Comparison of ENCODE assay signal across 8 cellular contexts in the genomic region with DNA sequence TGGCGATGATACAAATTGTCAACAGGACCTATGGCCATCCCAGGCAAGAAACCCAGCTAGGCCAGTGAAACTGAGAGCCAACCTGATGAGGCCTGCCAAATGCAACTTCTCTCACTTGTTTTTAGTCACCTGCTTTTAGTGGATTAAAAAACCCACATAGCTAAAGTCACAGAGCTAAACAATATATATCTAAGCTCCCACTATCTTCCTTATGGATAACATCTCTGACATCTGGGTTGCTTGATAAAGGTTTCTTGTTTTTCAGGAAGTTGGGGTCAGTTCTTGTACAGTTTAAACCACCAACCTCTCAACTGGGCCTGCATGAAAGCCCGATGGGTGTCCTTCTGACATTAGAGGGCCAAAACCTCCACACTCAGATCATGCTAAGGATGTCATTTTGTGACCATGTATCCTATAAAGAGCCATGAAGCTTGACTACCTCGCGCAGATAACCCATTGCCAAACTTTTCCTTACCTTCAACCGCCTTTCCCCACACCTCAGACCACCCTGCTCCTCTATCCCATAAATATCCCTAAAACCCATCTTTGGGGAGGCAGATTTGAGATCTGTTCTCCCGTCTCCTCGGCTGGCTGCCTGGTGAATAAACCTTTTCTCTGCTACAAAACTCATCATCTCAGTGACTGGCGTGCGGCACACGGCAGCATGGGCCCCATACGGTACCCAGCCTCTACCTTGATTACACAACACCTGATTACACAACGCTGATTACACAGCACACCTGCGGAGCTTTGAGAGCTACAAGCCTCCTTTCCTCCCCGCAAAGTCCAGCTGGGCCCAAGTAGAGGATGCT. TPM values are rescaled to one million over a fixed set of nuclear protein-coding genes. Genes with fewer than 3 reads are reported as not detected.
DNase-seq lines count a peak whose midpoint lies in the region; ATAC-seq and TF ChIP-seq lines count a peak whose summit lies in the region.

No MANE protein-coding gene starts in this region.

- H3K4me2 ChIP-seq in BLaER1 treated with 17β-estradiol and CSF1 and Interleukin-3, amounts not matched to agents 10 nM and 100 nM = peak overlapping the region; percentile 76 to 91 (median 86)
- peak overlapping the region; percentile 91 for H3K4me2 ChIP-seq in GM23338

- peak overlapping the region; percentile 23 to 95 (median 91); a peak in 21 of 22 replicates for H3K27ac ChIP-seq in BLaER1 treated with 17β-estradiol and CSF1 and Interleukin-3, amounts not matched to agents 10 nM and 100 nM
- peak overlapping the region; percentile 88 for H3K27ac ChIP-seq in GM23338 (ENCODE audit: low read depth)
- H3K27ac ChIP-seq in dorsolateral prefrontal cortex = peak overlapping the region; percentile 57 to 97 (median 90)

- H3K79me2 ChIP-seq in GM23338 (replicated peaks; ENCODE audit: insufficient read depth) = peaks cover 41% of the 10 kb centered on the region

- DNase-seq in GM23338 (ENCODE audit: low spot score) (no peak), NT2/D1 (ENCODE audit: low read depth, low spot score) (no peak), dorsolateral prefrontal cortex (peak in 2 of 10 donors; percentile 8 to 37), naive B cell (no peak), cortex of kidney (lab: John Stamatoyannopoulos, UW) (no peak), NCI-H524 treated with DMSO at 0.1 percent for 48 hours (lab: John Stamatoyannopoulos, UW) (no peak)

- peak overlapping the region; percentile 36 for H3K27ac Mint-ChIP-seq in GM23338
- H3K27ac Mint-ChIP-seq in naive B cell = peak overlapping the region; percentile 61 to 94 (median 86)

- peaks cover 6% of the 10 kb centered on the region for H3K27me3 Mint-ChIP-seq in GM23338 (ENCODE audit: insufficient read depth, low read depth, poor library complexity)
- H3K27me3 Mint-ChIP-seq in naive B cell = no peaks in the 10 kb centered on the region

- peaks cover 0 to 23% (median 7%) of the 10 kb centered on the region in 11 experiments; a peak in 7 of 22 replicates for H3K36me3 ChIP-seq in BLaER1 treated with 17β-estradiol and CSF1 and Interleukin-3, amounts not matched to agents 10 nM and 100 nM
- H3K36me3 ChIP-seq in GM23338 (ENCODE audit: insufficient read depth) (no peaks in the 10 kb centered on the region), NT2/D1 (ENCODE audit: insufficient read depth, insufficient read length, low read length) (peaks cover 3% of the 10 kb centered on the region)

- peaks cover 13% of the 10 kb centered on the region; the same call in 1 of the 2 replicates for H3F3A ChIP-seq in GM23338 (replicated peaks; ENCODE audit: low read depth)

- H3K4me3 Mint-ChIP-seq in GM23338 = peak overlapping the region; percentile 98
- H3K4me3 Mint-ChIP-seq in naive B cell = peak overlapping the region; percentile 91 to 99 (median 96)

- H3K9ac ChIP-seq in BLaER1 treated with 17β-estradiol and CSF1 and Interleukin-3, amounts not matched to agents 10 nM and 100 nM = peak overlapping the region; percentile 83 to 97 (median 93); a peak in 21 of 22 replicates
- peak overlapping the region; percentile 67 for H3K9ac ChIP-seq in NT2/D1 (ENCODE audit: insufficient read length, low read depth)

- H2AFZ ChIP-seq in GM23338 = peak overlapping the region; percentile 96

- intact Hi-C loops in dorsolateral prefrontal cortex (cut with DNase I) = loop anchor here (2.0 to 5.0 kb wide), 3 partner anchors 149 to 316 kb away; a partner anchor contains a TSS

- H3K36me3 Mint-ChIP-seq in GM23338 (ENCODE audit: low read depth) (peaks cover 8% of the 10 kb centered on the region; the same call in 2 of the 3 replicates), naive B cell (peaks cover 0 to 7% of the 10 kb centered on the region in 2 donors)

- H4K20me1 ChIP-seq in BLaER1 treated with 17β-estradiol and CSF1 and Interleukin-3, amounts not matched to agents 10 nM and 100 nM = peaks cover 0 to 6% (median 0%) of the 10 kb centered on the region in 11 experiments; a peak in 2 of 22 replicates
- H4K20me1 ChIP-seq in GM23338 (replicated peaks; ENCODE audit: insufficient read depth) = no peaks in the 10 kb centered on the region

- TF ChIP-seq CTCF in GM23338 (conservative IDR thresholded peaks at IDR 0.05; ENCODE audit: low read depth in 2 of 2) (no peak), dorsolateral prefrontal cortex (IDR thresholded peaks at IDR 0.05 in 54 of 56, conservative IDR thresholded peaks at IDR 0.05 in 2 of 56; ENCODE audit: low read depth in 1 of 56, partially characterized antibody in 56 of 56) (no peak)

- H3K27me3 ChIP-seq in BLaER1 treated with 17β-estradiol and CSF1 and Interleukin-3, amounts not matched to agents 10 nM and 100 nM = no peaks in the 10 kb centered on the region
- H3K27me3 ChIP-seq in GM23338 (ENCODE audit: insufficient read depth) (no peaks in the 10 kb centered on the region), NT2/D1 (ENCODE audit: insufficient read depth, insufficient read length) (no peaks in the 10 kb centered on the region), dorsolateral prefrontal cortex (no peaks in the 10 kb centered on the region)

- H3K9me3 ChIP-seq in BLaER1 treated with 17β-estradiol and CSF1 and Interleukin-3, amounts not matched to agents 10 nM and 100 nM (replicated peaks in 1 of 11) = no peaks in the 10 kb centered on the region
- no peaks in the 10 kb centered on the region for H3K9me3 ChIP-seq in NT2/D1 (ENCODE audit: insufficient read depth, low read length)

- H3K9me3 Mint-ChIP-seq in GM23338 = no peaks in the 10 kb centered on the region; the same call in 2 of the 3 replicates
- peaks cover 0 to 4% (median 0%) of the 10 kb centered on the region in 7 donors for H3K9me3 Mint-ChIP-seq in naive B cell

- no peaks in the 10 kb centered on the region for H3K9me2 ChIP-seq in GM23338 (ENCODE audit: insufficient read depth)

- ATAC-seq in GM23338 (peak; percentile 33), naive B cell (ENCODE audit: low read depth in 2 of 2) (no peak), HG02852 (IDR thresholded peaks at IDR 0.05; ENCODE audit: unreplicated experiment) (no peak)

- H3K4me1 Mint-ChIP-seq in GM23338 (peaks cover 13% of the 10 kb centered on the region; the same call in 2 of the 3 replicates), naive B cell (peaks cover 22 to 35% (median 27%) of the 10 kb centered on the region in 3 donors)

- H3K4me3 ChIP-seq in BLaER1 treated with 17β-estradiol and CSF1 and Interleukin-3, amounts not matched to agents 10 nM and 100 nM = peak overlapping the region; percentile 64 to 99 (median 86); a peak in 19 of 20 replicates
- H3K4me3 ChIP-seq in GM23338 (peak overlapping the region; percentile 97), NT2/D1 (ENCODE audit: insufficient read length, low read depth) (peak overlapping the region; percentile 28), dorsolateral prefrontal cortex (peak overlapping the region; percentile 64 to 100 (median 94))

- peaks cover 20 to 59% (median 40%) of the 10 kb centered on the region in 10 experiments for H3K4me1 ChIP-seq in BLaER1 treated with 17β-estradiol and CSF1 and Interleukin-3, amounts not matched to agents 10 nM and 100 nM
- peaks cover 14% of the 10 kb centered on the region for H3K4me1 ChIP-seq in GM23338 (ENCODE audit: insufficient read depth)
- no peaks in the 10 kb centered on the region for H3K4me1 ChIP-seq in NT2/D1 (ENCODE audit: insufficient read depth, insufficient read length)

TF ChIP-seq in GM23338, 12 proteins besides CTCF, POLR2A, EP300 and RAD21 (continues in another document):
- TF ChIP-seq ZNF331 (CRISPR knock-in tag; IDR thresholded peaks at IDR 0.05; ENCODE audit: low read depth) (no peak), EZH2phosphoT487 (IDR thresholded peaks at IDR 0.05; ENCODE audit: unreplicated experiment) (no peak), POLR2AphosphoS5 (IDR thresholded peaks at IDR 0.05; ENCODE audit: low read depth) (no peak)

RNA-seq across cellular contexts. Expression of a gene that starts 0.8 kb away (rescaled TPM):
- 23.0 and 25.1 TPM in 2 replicates for total RNA-seq in GM23338 (2014; rRNA removed; shearing (Covaris generic))
- polyA plus RNA-seq in GM23338 (2016; fragmentation: Nextera tagmentation; extraction: Ambion mirVana) = 71.8 and 78.4 TPM in 2 replicates
- total RNA-seq in dorsolateral prefrontal cortex = 10 to 100 TPM; 14.7 to 33.0 (median 23.4) TPM
- polyA plus RNA-seq in naive B cell (ENCODE audit: low read depth in 6 of 6) = 10 to 100 TPM; 54.1 to 94.9 (median 65.4) TPM

Comparison
In these comparisons a context has a peak if more than half of its experiments do, and no peak if none do; other contexts are left out.
1. H3K4me3 ChIP-seq: peak in every context shown above with its lines; median percentile 97 in GM23338; 94 in dorsolateral prefrontal cortex; 86 in BLaER1 treated with 17β-estradiol and CSF1 and Interleukin-3, amounts not matched to agents 10 nM and 100 nM; 28 in NT2/D1.